17 cellular contexts compared by ENCODE assay signal in genomic region chr2:6955523-6956136, GRCh38. TPM values are rescaled to one million over a fixed set of nuclear protein-coding genes. Genes with fewer than 3 reads are reported as not detected.
DNase-seq lines count a peak whose midpoint lies in the region; FAIRE-seq and TF ChIP-seq lines count a peak whose summit lies in the region.
"Had no signal": no experiment of that assay in that cellular context is flagged by ENCODE, and none has a peak within 500 bp of the region (broad histone marks: within the 10 kb centered on the region; RNA-seq: fewer than 3 reads in every experiment).

No MANE protein-coding gene starts in this region.

- peak overlapping the region; percentile 52 for H3K27ac ChIP-seq in substantia nigra (ENCODE audit: low read depth, low read length, poor library complexity, severe bottlenecking)
- H3K27ac ChIP-seq: SJSA1 had no signal

- H3K4me3 Mint-ChIP-seq in HFFc6 = no peak overlapping the region

- H3K4me1 Mint-ChIP-seq in HFFc6 (ENCODE audit: low read depth) = no peaks in the 10 kb centered on the region

- no peak overlapping the region for H3K4me3 ChIP-seq in LNCaP clone FGC (ENCODE audit: low read depth, low read length)
- H3K4me3 ChIP-seq: heart right ventricle, SJSA1 had no signal

- H3K27me3 Mint-ChIP-seq in HFFc6 (ENCODE audit: insufficient read depth) = no peaks in the 10 kb centered on the region

- peaks cover 44% of the 10 kb centered on the region for H3K9me3 Mint-ChIP-seq in HFFc6

- no peak for FAIRE-seq in frontal cortex (lab: Jason Lieb, UNC)

- no peak for TF ChIP-seq CTCF in LNCaP clone FGC (IDR thresholded peaks at IDR 0.05; ENCODE audit: control insufficient read depth, extremely low read depth, insufficient read depth)
- TF ChIP-seq CTCF in HFFc6 (IDR thresholded peaks at IDR 0.05) = no peak

- H3K27ac Mint-ChIP-seq in HFFc6 = no peak overlapping the region

- no peaks in the 10 kb centered on the region for H3K36me3 Mint-ChIP-seq in HFFc6 (ENCODE audit: low read depth)

- peak; percentile 52 for DNase-seq in LNCaP clone FGC (ENCODE audit: low read depth)
- peak; percentile 39 for DNase-seq in astrocyte of the hippocampus (ENCODE audit: low read depth, low spot score)
- DNase-seq in islet precursor cell = peak; percentile 48
- no peak for DNase-seq in substantia nigra (lab: John Stamatoyannopoulos, UW)
- DNase-seq in HFFc6 = no peak
- DNase-seq in frontal cortex (ENCODE audit: low spot score in 2 of 2) = no peak
- no peak for DNase-seq in NCI-H510A (lab: John Stamatoyannopoulos, UW)
- DNase-seq: activated CD4-positive, alpha-beta T cell treated with anti-CD3 and anti-CD28 coated beads for 48 hours; activated naive CD4-positive, alpha-beta T cell treated with Interleukin-2 at 50 U/mL for 16 hours; activated T-cell treated with anti-CD3 and anti-CD28 coated beads for 4 hours; AML-193; heart right ventricle; IMR-90; NCI-H1930; NCI-H526; OCI-M1 had no signal

RNA-seq across cellular contexts. Expression of gene RNF144A, which starts 38.4 kb away (rescaled TPM):
- not detected for total RNA-seq in HFFc6 (2021; fragmentation: NEBNext Ultra II Directional; extraction: Animal tissue kit (Norgen Biotek cat#: 25700))
- total RNA-seq in frontal cortex = 33.8 TPM

Comparison
In these comparisons a context has a peak if more than half of its experiments do, and no peak if none do; other contexts are left out.
1. DNase-seq: peak in LNCaP clone FGC (single experiment), astrocyte of the hippocampus (single experiment) and islet precursor cell (single experiment); none in substantia nigra (0 of 49), HFFc6 (single experiment), frontal cortex (0 of 2) and NCI-H510A (single experiment).
2. RNA of gene RNF144A, which starts 38.4 kb away (total RNA-seq): 33.8 TPM in frontal cortex (single experiment); not detected in HFFc6; every median in the first group is over 10 times any median in the second.